21 cellular contexts compared by ENCODE assay signal in genomic region chr17:30605027-30605426, GRCh38.
"Had no signal": no experiment of that assay in that cellular context is flagged by ENCODE, and none has a peak within 500 bp of the region (broad histone marks: within the 10 kb centered on the region; RNA-seq: fewer than 3 reads in every experiment).

No MANE protein-coding gene starts in this region.

- H3K9ac ChIP-seq: parathyroid adenoma had no signal

- H3K27ac ChIP-seq: body of pancreas, foreskin keratinocyte, parathyroid adenoma, thyroid gland had no signal

- H3K4me3 Mint-ChIP-seq: activated CD4-positive, alpha-beta memory T cell treated with anti-CD3 and anti-CD28 coated beads for 36 hours; activated naive CD4-positive, alpha-beta T cell treated with anti-CD3 and anti-CD28 coated beads, Interleukin-2, amount 50 U/mL, for 24 hours; stimulated activated naive CD8-positive, alpha-beta T cell treated with anti-CD3 and anti-CD28 coated beads, Interleukin-15, Interleukin-2, amounts not matched to agents 100 ng/mL and 50 ng/mL, for 24 hours had no signal

- H3K36me3 Mint-ChIP-seq: activated naive CD4-positive, alpha-beta T cell treated with anti-CD3 and anti-CD28 coated beads, Interleukin-2, amount 50 U/mL, for 24 hours; naive thymus-derived CD4-positive, alpha-beta T cell had no signal

- H3K4me3 ChIP-seq: body of pancreas, thyroid gland had no signal

- ATAC-seq: body of pancreas; foreskin keratinocyte; left colon; naive thymus-derived CD4-positive, alpha-beta T cell; right cardiac atrium had no signal

- H3K36me3 ChIP-seq: thyroid gland had no signal

- H2AFZ ChIP-seq: parathyroid adenoma had no signal

- DNase-seq: activated CD4-positive, alpha-beta memory T cell treated with anti-CD3 and anti-CD28 coated beads for 36 hours; activated CD4-positive, alpha-beta T cell treated with anti-CD3 and anti-CD28 coated beads for 48 hours; activated gamma-delta T cell; anterior cingulate cortex; body of pancreas; dermis blood vessel endothelial cell; effector CD8-positive, alpha-beta T cell; foreskin keratinocyte; hypothalamus; islet precursor cell; left colon; mesendoderm; naive thymus-derived CD4-positive, alpha-beta T cell; right cardiac atrium; stimulated activated CD4-positive, alpha-beta T cell treated with anti-CD3 and anti-CD28 coated beads, Interleukin-12 subunit alpha, Interleukin-12 subunit beta, amount 100 ng/mL, for 4 hours; stimulated activated CD4-positive, alpha-beta T cell treated with anti-CD3 and anti-CD28 coated beads, Interleukin-4, amount 100 ng/mL, for 4 hours; substantia nigra; thyroid gland had no signal

- H3K4me1 ChIP-seq: body of pancreas, parathyroid adenoma had no signal

- H3K27ac Mint-ChIP-seq: activated CD4-positive, alpha-beta memory T cell treated with anti-CD3 and anti-CD28 coated beads for 36 hours; activated naive CD4-positive, alpha-beta T cell treated with anti-CD3 and anti-CD28 coated beads, Interleukin-2, amount 50 U/mL, for 24 hours; naive thymus-derived CD4-positive, alpha-beta T cell; stimulated activated naive CD8-positive, alpha-beta T cell treated with anti-CD3 and anti-CD28 coated beads, Interleukin-15, Interleukin-2, amounts not matched to agents 100 ng/mL and 50 ng/mL, for 24 hours had no signal

- H3K9me3 Mint-ChIP-seq: activated CD4-positive, alpha-beta memory T cell treated with anti-CD3 and anti-CD28 coated beads for 36 hours; activated naive CD4-positive, alpha-beta T cell treated with anti-CD3 and anti-CD28 coated beads, Interleukin-2, amount 50 U/mL, for 24 hours; naive thymus-derived CD4-positive, alpha-beta T cell; stimulated activated naive CD8-positive, alpha-beta T cell treated with anti-CD3 and anti-CD28 coated beads, Interleukin-15, Interleukin-2, amounts not matched to agents 100 ng/mL and 50 ng/mL, for 24 hours had no signal

- H3K27me3 Mint-ChIP-seq: activated CD4-positive, alpha-beta memory T cell treated with anti-CD3 and anti-CD28 coated beads for 36 hours; activated naive CD4-positive, alpha-beta T cell treated with anti-CD3 and anti-CD28 coated beads, Interleukin-2, amount 50 U/mL, for 24 hours; stimulated activated naive CD8-positive, alpha-beta T cell treated with anti-CD3 and anti-CD28 coated beads, Interleukin-15, Interleukin-2, amounts not matched to agents 100 ng/mL and 50 ng/mL, for 24 hours had no signal

- H3K9me3 ChIP-seq: body of pancreas, thyroid gland had no signal

- H3K27me3 ChIP-seq: body of pancreas, foreskin keratinocyte, thyroid gland had no signal
